Comparison of ENCODE assay signal across 12 cellular contexts in the genomic region with DNA sequence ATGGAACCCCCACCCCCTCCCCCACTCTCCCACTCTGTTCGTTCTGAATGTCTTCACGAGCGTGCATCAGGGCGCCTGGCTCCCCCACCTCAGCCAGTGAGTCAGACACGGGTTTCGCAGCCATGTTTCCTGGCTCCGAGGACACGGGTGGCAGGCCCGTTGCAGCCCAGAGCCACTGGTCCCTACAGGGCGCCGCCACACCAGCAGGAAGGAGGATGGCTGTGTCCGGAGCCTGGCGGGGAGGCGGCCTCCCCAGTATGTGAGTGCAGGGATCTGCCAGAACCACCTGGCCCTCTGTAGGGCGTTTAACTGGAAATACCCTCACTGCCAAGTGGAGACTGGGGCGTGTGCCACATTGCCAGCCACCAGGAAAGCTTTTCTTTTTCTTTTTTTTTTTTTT. TPM values are rescaled to one million over a fixed set of nuclear protein-coding genes. Genes with fewer than 3 reads are reported as not detected.
DNase-seq lines count a peak whose midpoint lies in the region; TF ChIP-seq lines count a peak whose summit lies in the region.
"Had no signal": no experiment of that assay in that cellular context is flagged by ENCODE, and none has a peak within 500 bp of the region (broad histone marks: within the 10 kb centered on the region; RNA-seq: fewer than 3 reads in every experiment).

No MANE protein-coding gene starts in this region.

- peak overlapping the region; percentile 84 for H3K27ac Mint-ChIP-seq in chondrocyte (ENCODE audit: unreplicated experiment)

- H3K9ac ChIP-seq in SK-N-MC (ENCODE audit: insufficient read length) (peak overlapping the region; percentile 41), muscle layer of colon (ENCODE audit: low read length) (no peak overlapping the region)

- peaks cover 17% of the 10 kb centered on the region for H3K4me1 ChIP-seq in muscle layer of colon (ENCODE audit: insufficient read depth, low read length)
- peaks cover 0 to 25% (median 18%) of the 10 kb centered on the region in 4 donors for H3K4me1 ChIP-seq in tibial artery

- peaks cover 29% of the 10 kb centered on the region for H3K36me3 Mint-ChIP-seq in chondrocyte (ENCODE audit: low read depth)

- no peaks in the 10 kb centered on the region for H3K27me3 Mint-ChIP-seq in chondrocyte (ENCODE audit: low read depth)

- intact Hi-C loops in tibial artery (cut with DNase I; ENCODE audit: low total_unique reads), result loop anchor here (5.0 kb wide), 1 partner anchor 75 kb away; no protein-coding TSS in a partner anchor

- no peaks in the 10 kb centered on the region; the same call in 1 of the 2 replicates for H3K36me3 ChIP-seq in SK-N-MC (ENCODE audit: insufficient read depth, low read length)
- H3K36me3 ChIP-seq in muscle layer of colon (ENCODE audit: insufficient read depth, low read length), result peaks cover 35% of the 10 kb centered on the region
- H3K36me3 ChIP-seq in tibial artery, result peaks cover 35 to 67% (median 59%) of the 10 kb centered on the region in 3 donors

- peak overlapping the region; percentile 24 for H3K4me3 Mint-ChIP-seq in chondrocyte (ENCODE audit: unreplicated experiment)

- no peaks in the 10 kb centered on the region for H3K9me3 ChIP-seq in SK-N-MC (ENCODE audit: low read depth, low read length)
- no peaks in the 10 kb centered on the region for H3K9me3 ChIP-seq in muscle layer of colon (ENCODE audit: low read length)
- H3K9me3 ChIP-seq in tibial artery, result no peaks in the 10 kb centered on the region

- H3K4me1 Mint-ChIP-seq in chondrocyte (ENCODE audit: low read depth), result peaks cover 18% of the 10 kb centered on the region

- no peak for TF ChIP-seq CTCF in chondrocyte (IDR thresholded peaks at IDR 0.05)
- TF ChIP-seq CTCF in tibial artery (IDR thresholded peaks at IDR 0.05), result no peak

- H3K27me3 ChIP-seq in muscle layer of colon (ENCODE audit: control insufficient read depth in 1 of 2, insufficient read depth in 2 of 2, low read length in 2 of 2) (no peaks in the 10 kb centered on the region), tibial artery (no peaks in the 10 kb centered on the region)

- H3K27ac ChIP-seq in SK-N-MC (peak overlapping the region; percentile 77; the same call in 1 of the 2 replicates), muscle layer of colon (ENCODE audit: low read depth, low read length) (peak overlapping the region; percentile 79), tibial artery (peak overlapping the region; percentile 68 to 69)

- H3K4me3 ChIP-seq in SK-N-MC (no peak overlapping the region), muscle layer of colon (ENCODE audit: low read depth in 1 of 2, low read length in 2 of 2) (peak overlapping the region in 1 of 2 donors; percentile 14), tibial artery (peak overlapping the region; percentile 32 to 40)

- no peaks in the 10 kb centered on the region for H3K9me3 Mint-ChIP-seq in chondrocyte (ENCODE audit: low read depth)

- no peak for DNase-seq in SK-N-MC (ENCODE audit: low read depth, low spot score)
- DNase-seq in chondrocyte (ENCODE audit: low spot score), result no peak
- no peak for DNase-seq in tibial artery
- DNase-seq in NCI-H1930 (lab: John Stamatoyannopoulos, UW), result no peak
- no peak for DNase-seq in inferior parietal cortex (ENCODE audit: extremely low spot score)
- no peak for DNase-seq in NCI-H128 (lab: John Stamatoyannopoulos, UW; ENCODE audit: unreplicated experiment)
- DNase-seq: activated CD4-positive, alpha-beta T cell treated with anti-CD3 and anti-CD28 coated beads for 48 hours; activated T-cell treated with anti-CD3 and anti-CD28 coated beads, Interleukin-2, amount 50 U/mL, for 48 hours; amniotic stem cell; NCI-H1105; T-helper 1 cell had no signal

RNA-seq across cellular contexts. Expression of a gene that starts 18.5 kb away (rescaled TPM):
- 56.5 to 63.6 TPM (median 57.2 TPM) in 3 replicates for total RNA-seq in chondrocyte

RNA-seq across cellular contexts. Expression of a gene that starts 31.8 kb away (rescaled TPM):
- total RNA-seq in chondrocyte, result 18.4 to 19.6 TPM (median 19.2 TPM) in 3 replicates

RNA-seq across cellular contexts. Expression of a gene that starts 38.7 kb away (rescaled TPM):
- total RNA-seq in chondrocyte, result 213 to 234 TPM (median 216 TPM) in 3 replicates
